In the genomic region with DNA sequence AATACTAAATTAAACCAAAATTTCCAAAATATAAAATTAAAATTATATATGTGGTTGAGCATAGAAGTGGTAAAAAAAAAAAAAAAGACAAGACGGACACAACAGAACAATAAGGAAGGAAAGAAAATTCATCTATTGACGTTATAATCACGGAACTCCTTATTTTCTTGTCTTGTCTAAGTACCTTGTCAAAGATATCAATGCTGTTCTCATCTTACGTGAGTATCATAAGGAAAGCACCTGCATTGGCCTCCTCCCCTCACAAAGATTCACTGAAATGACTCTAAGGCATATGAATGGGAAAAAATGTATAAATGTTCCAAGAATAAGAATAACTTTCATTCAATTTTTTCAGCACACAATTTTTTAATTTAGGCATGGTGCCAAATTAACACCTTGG, we compare ENCODE assay signal across 8 cellular contexts.
"Had no signal": no experiment of that assay in that cellular context is flagged by ENCODE, and none has a peak within 500 bp of the region (broad histone marks: within the 10 kb centered on the region; RNA-seq: fewer than 3 reads in every experiment).

No MANE protein-coding gene starts in this region.

- DNase-seq: H9, HCEC 1CT, IMR-90, KBM-7 had no signal

- FAIRE-seq: H1, H54, HTR-8/SVneo had no signal

- H3K4me2 ChIP-seq: GM23338 had no signal

- ATAC-seq: GM23338 had no signal

- H3K4me3 ChIP-seq: GM23338 had no signal
